ENCODE assay signal across 21 cellular contexts in the genomic region with DNA sequence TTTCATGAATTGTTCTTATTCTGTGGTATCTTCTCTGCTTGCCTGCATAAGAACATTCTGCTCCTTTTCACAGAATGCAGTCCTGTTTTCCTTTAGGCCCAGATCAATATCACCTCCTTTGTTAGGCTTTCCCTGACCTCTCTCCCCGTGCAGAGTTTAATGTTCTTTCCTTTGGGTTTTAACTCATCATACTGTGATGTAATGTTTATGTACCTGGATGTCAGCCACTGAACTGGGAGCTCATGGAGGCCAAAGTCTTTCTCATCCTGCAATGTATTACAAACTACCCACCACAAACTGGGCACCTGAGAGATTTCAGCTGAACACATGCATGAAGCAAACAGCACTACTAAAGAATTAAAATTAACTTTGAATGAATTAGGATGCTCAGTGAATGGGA.
"Had no signal": no experiment of that assay in that cellular context is flagged by ENCODE, and none has a peak within 500 bp of the region (broad histone marks: within the 10 kb centered on the region; RNA-seq: fewer than 3 reads in every experiment).

No MANE protein-coding gene starts in this region.

- H3K36me3 ChIP-seq: heart left ventricle, left ventricle myocardium inferior, neutrophil, sigmoid colon, tibial artery, upper lobe of left lung, uterus had no signal

- H3K4me1 ChIP-seq: heart left ventricle, left ventricle myocardium inferior, psoas muscle, sigmoid colon, tibial artery, upper lobe of left lung, uterus had no signal

- H3K4me1 Mint-ChIP-seq: naive thymus-derived CD4-positive, alpha-beta T cell had no signal

- H3K27ac Mint-ChIP-seq: naive thymus-derived CD4-positive, alpha-beta T cell; nephron progenitor cell had no signal

- H3K4me3 ChIP-seq: dorsolateral prefrontal cortex, heart left ventricle, left ventricle myocardium inferior, lung, psoas muscle, sigmoid colon, smooth muscle cell, tibial artery, upper lobe of left lung, uterus had no signal

- H3K9me3 ChIP-seq: heart left ventricle, left ventricle myocardium inferior, neutrophil, psoas muscle, sigmoid colon, tibial artery, upper lobe of left lung, uterus had no signal

- H3K27me3 ChIP-seq: neutrophil, sigmoid colon, tibial artery, upper lobe of left lung, uterus had no signal

- FAIRE-seq: frontal cortex had no signal

- H3K9me3 Mint-ChIP-seq: naive thymus-derived CD4-positive, alpha-beta T cell; nephron progenitor cell had no signal

- DNase-seq: cortex of kidney; dorsolateral prefrontal cortex; effector CD8-positive, alpha-beta T cell; heart left ventricle; hypothalamus; islet precursor cell; left ventricle myocardium inferior; mesendoderm; naive thymus-derived CD4-positive, alpha-beta T cell; nephron progenitor cell; psoas muscle; sigmoid colon; stimulated activated CD4-positive, alpha-beta T cell treated with anti-CD3 and anti-CD28 coated beads, Interleukin-2, amount 100 ng/mL, for 48 hours; stimulated activated naive CD4-positive, alpha-beta T cell treated with Interleukin-2 at 50 U/mL for 16 hours; tibial artery; upper lobe of left lung; uterus had no signal

- H3K4me2 ChIP-seq: smooth muscle cell had no signal

- H3K4me3 Mint-ChIP-seq: naive thymus-derived CD4-positive, alpha-beta T cell; nephron progenitor cell had no signal

- H3K27ac ChIP-seq: dorsolateral prefrontal cortex, heart left ventricle, left ventricle myocardium inferior, neutrophil, psoas muscle, sigmoid colon, tibial artery, upper lobe of left lung, uterus had no signal

- H3K36me3 Mint-ChIP-seq: naive thymus-derived CD4-positive, alpha-beta T cell had no signal
